Comparison of ENCODE assay signal across 2 cellular contexts in the genomic region with DNA sequence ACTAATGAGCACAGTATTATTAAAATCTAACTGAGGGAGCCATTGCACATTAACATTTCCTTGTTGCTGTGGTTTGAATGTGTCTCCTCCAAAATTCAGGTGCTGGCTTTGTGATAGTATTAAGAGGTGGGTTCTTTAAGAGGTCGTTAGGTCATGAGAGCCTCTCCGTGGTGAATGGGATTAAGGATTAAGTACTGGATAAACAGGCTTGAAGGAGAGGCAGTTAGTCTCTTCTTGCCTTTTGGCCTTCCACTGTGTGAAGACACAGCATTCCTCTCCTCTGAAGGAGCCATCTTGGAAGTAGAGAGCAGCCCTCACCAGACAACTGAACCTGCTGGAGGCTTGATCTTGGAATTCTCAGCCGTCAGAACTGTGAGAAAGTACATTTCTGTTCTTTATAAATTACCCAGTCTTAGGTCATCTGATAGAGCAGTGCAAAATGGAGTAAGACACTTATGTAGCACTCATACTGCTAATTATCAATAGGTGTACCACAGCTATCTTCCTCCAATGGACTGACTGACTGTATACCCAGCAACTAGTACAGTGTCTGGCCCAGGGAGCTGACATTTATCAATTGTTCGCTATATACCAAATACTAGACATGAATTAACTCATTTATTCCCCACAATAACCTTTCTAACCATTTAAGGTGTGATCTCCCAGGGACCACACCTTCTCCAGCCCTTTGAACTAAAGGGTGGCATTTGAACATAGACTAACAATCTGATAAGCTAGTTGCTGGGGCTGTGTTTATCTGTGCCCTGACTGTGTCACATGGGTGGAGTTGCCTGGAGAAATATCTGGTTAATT.
TF ChIP-seq lines count a peak whose summit lies in the region.

No MANE protein-coding gene starts in this region.

TF ChIP-seq in SK-N-SH treated with all-trans-retinoic acid at 6 μM for 48 hours, 23 proteins besides CTCF, POLR2A, EP300 and RAD21:
- TF ChIP-seq CSDC2 (CRISPR knock-in tag; IDR thresholded peaks at IDR 0.05), result no peak
- no peak for TF ChIP-seq ZC3H10 (CRISPR knock-in tag; IDR thresholded peaks at IDR 0.05)
- no peak for TF ChIP-seq ARNTL (CRISPR knock-in tag; IDR thresholded peaks at IDR 0.05; ENCODE audit: borderline replicate concordance, low read depth)
- TF ChIP-seq TCF4 (CRISPR knock-in tag; IDR thresholded peaks at IDR 0.05; ENCODE audit: borderline replicate concordance), result no peak
- TF ChIP-seq ZFP30 (CRISPR knock-in tag; IDR thresholded peaks at IDR 0.05), result no peak
- TF ChIP-seq PPARA (CRISPR knock-in tag; IDR thresholded peaks at IDR 0.05; ENCODE audit: borderline replicate concordance), result no peak
- TF ChIP-seq, protein P1, sequence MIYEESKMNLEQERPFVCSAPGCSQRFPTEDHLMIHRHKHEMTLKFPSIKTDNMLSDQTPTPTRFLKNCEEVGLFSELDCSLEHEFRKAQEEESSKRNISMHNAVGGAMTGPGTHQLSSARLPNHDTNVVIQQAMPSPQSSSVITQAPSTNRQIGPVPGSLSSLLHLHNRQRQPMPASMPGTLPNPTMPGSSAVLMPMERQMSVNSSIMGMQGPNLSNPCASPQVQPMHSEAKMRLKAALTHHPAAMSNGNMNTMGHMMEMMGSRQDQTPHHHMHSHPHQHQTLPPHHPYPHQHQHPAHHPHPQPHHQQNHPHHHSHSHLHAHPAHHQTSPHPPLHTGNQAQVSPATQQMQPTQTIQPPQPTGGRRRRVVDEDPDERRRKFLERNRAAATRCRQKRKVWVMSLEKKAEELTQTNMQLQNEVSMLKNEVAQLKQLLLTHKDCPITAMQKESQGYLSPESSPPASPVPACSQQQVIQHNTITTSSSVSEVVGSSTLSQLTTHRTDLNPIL (CRISPR knock-in tag; IDR thresholded peaks at IDR 0.05; ENCODE audit: low read depth), result no peak
- TF ChIP-seq, protein P2, sequence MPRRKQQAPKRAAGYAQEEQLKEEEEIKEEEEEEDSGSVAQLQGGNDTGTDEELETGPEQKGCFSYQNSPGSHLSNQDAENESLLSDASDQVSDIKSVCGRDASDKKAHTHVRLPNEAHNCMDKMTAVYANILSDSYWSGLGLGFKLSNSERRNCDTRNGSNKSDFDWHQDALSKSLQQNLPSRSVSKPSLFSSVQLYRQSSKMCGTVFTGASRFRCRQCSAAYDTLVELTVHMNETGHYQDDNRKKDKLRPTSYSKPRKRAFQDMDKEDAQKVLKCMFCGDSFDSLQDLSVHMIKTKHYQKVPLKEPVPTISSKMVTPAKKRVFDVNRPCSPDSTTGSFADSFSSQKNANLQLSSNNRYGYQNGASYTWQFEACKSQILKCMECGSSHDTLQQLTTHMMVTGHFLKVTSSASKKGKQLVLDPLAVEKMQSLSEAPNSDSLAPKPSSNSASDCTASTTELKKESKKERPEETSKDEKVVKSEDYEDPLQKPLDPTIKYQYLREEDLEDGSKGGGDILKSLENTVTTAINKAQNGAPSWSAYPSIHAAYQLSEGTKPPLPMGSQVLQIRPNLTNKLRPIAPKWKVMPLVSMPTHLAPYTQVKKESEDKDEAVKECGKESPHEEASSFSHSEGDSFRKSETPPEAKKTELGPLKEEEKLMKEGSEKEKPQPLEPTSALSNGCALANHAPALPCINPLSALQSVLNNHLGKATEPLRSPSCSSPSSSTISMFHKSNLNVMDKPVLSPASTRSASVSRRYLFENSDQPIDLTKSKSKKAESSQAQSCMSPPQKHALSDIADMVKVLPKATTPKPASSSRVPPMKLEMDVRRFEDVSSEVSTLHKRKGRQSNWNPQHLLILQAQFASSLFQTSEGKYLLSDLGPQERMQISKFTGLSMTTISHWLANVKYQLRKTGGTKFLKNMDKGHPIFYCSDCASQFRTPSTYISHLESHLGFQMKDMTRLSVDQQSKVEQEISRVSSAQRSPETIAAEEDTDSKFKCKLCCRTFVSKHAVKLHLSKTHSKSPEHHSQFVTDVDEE (CRISPR knock-in tag; IDR thresholded peaks at IDR 0.05), result no peak
- TF ChIP-seq, protein P3, sequence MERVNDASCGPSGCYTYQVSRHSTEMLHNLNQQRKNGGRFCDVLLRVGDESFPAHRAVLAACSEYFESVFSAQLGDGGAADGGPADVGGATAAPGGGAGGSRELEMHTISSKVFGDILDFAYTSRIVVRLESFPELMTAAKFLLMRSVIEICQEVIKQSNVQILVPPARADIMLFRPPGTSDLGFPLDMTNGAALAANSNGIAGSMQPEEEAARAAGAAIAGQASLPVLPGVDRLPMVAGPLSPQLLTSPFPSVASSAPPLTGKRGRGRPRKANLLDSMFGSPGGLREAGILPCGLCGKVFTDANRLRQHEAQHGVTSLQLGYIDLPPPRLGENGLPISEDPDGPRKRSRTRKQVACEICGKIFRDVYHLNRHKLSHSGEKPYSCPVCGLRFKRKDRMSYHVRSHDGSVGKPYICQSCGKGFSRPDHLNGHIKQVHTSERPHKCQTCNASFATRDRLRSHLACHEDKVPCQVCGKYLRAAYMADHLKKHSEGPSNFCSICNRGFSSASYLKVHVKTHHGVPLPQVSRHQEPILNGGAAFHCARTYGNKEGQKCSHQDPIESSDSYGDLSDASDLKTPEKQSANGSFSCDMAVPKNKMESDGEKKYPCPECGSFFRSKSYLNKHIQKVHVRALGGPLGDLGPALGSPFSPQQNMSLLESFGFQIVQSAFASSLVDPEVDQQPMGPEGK (CRISPR knock-in tag; IDR thresholded peaks at IDR 0.05; ENCODE audit: borderline replicate concordance), result no peak
- no peak for TF ChIP-seq ISL1 (CRISPR knock-in tag; IDR thresholded peaks at IDR 0.05)

TF ChIP-seq in SK-N-SH, 30 proteins besides CTCF, POLR2A, EP300 and RAD21:
- TF ChIP-seq, protein P4, sequence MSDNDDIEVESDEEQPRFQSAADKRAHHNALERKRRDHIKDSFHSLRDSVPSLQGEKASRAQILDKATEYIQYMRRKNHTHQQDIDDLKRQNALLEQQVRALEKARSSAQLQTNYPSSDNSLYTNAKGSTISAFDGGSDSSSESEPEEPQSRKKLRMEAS (IDR thresholded peaks at IDR 0.05; ENCODE audit: low read depth), result no peak
- TF ChIP-seq CHD2 (IDR thresholded peaks at IDR 0.05; ENCODE audit: low read length, partially characterized antibody) (no peak), ELF1 (IDR thresholded peaks at IDR 0.05) (no peak), POLR2AphosphoS5 (IDR thresholded peaks at IDR 0.05; ENCODE audit: low read depth, low read length) (no peak), TCF12 (IDR thresholded peaks at IDR 0.05) (no peak), MEF2A (IDR thresholded peaks at IDR 0.05; ENCODE audit: borderline replicate concordance, low read depth) (no peak), MXI1 (IDR thresholded peaks at IDR 0.05; ENCODE audit: low read depth, low read length) (no peak), YY1 (IDR thresholded peaks at IDR 0.05; ENCODE audit: low read depth) (no peak), RCOR1 (IDR thresholded peaks at IDR 0.05; ENCODE audit: low read length) (no peak), RFX5 (IDR thresholded peaks at IDR 0.05; ENCODE audit: low read length) (no peak), TEAD4 (IDR thresholded peaks at IDR 0.05; ENCODE audit: borderline replicate concordance, insufficient read depth) (no peak), TAF1 (IDR thresholded peaks at IDR 0.05; ENCODE audit: borderline replicate concordance, low read depth, low read length) (no peak)
- TF ChIP-seq, protein P5, sequence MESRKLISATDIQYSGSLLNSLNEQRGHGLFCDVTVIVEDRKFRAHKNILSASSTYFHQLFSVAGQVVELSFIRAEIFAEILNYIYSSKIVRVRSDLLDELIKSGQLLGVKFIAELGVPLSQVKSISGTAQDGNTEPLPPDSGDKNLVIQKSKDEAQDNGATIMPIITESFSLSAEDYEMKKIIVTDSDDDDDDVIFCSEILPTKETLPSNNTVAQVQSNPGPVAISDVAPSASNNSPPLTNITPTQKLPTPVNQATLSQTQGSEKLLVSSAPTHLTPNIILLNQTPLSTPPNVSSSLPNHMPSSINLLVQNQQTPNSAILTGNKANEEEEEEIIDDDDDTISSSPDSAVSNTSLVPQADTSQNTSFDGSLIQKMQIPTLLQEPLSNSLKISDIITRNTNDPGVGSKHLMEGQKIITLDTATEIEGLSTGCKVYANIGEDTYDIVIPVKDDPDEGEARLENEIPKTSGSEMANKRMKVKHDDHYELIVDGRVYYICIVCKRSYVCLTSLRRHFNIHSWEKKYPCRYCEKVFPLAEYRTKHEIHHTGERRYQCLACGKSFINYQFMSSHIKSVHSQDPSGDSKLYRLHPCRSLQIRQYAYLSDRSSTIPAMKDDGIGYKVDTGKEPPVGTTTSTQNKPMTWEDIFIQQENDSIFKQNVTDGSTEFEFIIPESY (IDR thresholded peaks at IDR 0.05; ENCODE audit: borderline replicate concordance, low read depth), result no peak
- TF ChIP-seq, protein P6, sequence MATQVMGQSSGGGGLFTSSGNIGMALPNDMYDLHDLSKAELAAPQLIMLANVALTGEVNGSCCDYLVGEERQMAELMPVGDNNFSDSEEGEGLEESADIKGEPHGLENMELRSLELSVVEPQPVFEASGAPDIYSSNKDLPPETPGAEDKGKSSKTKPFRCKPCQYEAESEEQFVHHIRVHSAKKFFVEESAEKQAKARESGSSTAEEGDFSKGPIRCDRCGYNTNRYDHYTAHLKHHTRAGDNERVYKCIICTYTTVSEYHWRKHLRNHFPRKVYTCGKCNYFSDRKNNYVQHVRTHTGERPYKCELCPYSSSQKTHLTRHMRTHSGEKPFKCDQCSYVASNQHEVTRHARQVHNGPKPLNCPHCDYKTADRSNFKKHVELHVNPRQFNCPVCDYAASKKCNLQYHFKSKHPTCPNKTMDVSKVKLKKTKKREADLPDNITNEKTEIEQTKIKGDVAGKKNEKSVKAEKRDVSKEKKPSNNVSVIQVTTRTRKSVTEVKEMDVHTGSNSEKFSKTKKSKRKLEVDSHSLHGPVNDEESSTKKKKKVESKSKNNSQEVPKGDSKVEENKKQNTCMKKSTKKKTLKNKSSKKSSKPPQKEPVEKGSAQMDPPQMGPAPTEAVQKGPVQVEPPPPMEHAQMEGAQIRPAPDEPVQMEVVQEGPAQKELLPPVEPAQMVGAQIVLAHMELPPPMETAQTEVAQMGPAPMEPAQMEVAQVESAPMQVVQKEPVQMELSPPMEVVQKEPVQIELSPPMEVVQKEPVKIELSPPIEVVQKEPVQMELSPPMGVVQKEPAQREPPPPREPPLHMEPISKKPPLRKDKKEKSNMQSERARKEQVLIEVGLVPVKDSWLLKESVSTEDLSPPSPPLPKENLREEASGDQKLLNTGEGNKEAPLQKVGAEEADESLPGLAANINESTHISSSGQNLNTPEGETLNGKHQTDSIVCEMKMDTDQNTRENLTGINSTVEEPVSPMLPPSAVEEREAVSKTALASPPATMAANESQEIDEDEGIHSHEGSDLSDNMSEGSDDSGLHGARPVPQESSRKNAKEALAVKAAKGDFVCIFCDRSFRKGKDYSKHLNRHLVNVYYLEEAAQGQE (IDR thresholded peaks at IDR 0.05; ENCODE audit: low read depth, low read length), result no peak
- TF ChIP-seq, protein P7, sequence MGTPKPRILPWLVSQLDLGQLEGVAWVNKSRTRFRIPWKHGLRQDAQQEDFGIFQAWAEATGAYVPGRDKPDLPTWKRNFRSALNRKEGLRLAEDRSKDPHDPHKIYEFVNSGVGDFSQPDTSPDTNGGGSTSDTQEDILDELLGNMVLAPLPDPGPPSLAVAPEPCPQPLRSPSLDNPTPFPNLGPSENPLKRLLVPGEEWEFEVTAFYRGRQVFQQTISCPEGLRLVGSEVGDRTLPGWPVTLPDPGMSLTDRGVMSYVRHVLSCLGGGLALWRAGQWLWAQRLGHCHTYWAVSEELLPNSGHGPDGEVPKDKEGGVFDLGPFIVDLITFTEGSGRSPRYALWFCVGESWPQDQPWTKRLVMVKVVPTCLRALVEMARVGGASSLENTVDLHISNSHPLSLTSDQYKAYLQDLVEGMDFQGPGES (IDR thresholded peaks at IDR 0.05; ENCODE audit: low read depth, low read length), result no peak
- TF ChIP-seq, protein P8, sequence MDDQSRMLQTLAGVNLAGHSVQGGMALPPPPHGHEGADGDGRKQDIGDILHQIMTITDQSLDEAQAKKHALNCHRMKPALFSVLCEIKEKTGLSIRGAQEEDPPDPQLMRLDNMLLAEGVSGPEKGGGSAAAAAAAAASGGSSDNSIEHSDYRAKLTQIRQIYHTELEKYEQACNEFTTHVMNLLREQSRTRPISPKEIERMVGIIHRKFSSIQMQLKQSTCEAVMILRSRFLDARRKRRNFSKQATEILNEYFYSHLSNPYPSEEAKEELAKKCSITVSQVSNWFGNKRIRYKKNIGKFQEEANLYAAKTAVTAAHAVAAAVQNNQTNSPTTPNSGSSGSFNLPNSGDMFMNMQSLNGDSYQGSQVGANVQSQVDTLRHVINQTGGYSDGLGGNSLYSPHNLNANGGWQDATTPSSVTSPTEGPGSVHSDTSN (IDR thresholded peaks at IDR 0.05), result no peak
